In genomic region chr19:33802001-33802400, GRCh38 we compare ENCODE assay signal across 18 cellular contexts.
"Had no signal": no experiment of that assay in that cellular context is flagged by ENCODE, and none has a peak within 500 bp of the region (broad histone marks: within the 10 kb centered on the region; RNA-seq: fewer than 3 reads in every experiment).

No MANE protein-coding gene starts in this region.

- H3K27ac ChIP-seq: colonic mucosa, neutrophil, suprapubic skin, thyroid gland had no signal

- H3K36me3 ChIP-seq: colonic mucosa, neutrophil had no signal

- H3K4me3 ChIP-seq: colonic mucosa, heart left ventricle, suprapubic skin, thyroid gland had no signal

- ATAC-seq: heart left ventricle; left lobe of liver; naive thymus-derived CD4-positive, alpha-beta T cell; stimulated activated naive CD8-positive, alpha-beta T cell treated with anti-CD3 and anti-CD28 coated beads, Interleukin-15, Interleukin-2, amounts not matched to agents 100 U/mL and 50 U/mL, for 24 hours had no signal

- H3K9me3 ChIP-seq: colonic mucosa, heart left ventricle, neutrophil, suprapubic skin, thyroid gland had no signal

- H3K27me3 ChIP-seq: colonic mucosa, thyroid gland had no signal

- DNase-seq: colonic mucosa; dermis blood vessel endothelial cell; erythroblast; foreskin melanocyte; hypothalamus; kidney glomerular epithelial cell; mammary epithelial cell; naive thymus-derived CD4-positive, alpha-beta T cell; nephron progenitor cell; small intestine; stimulated activated CD4-positive, alpha-beta T cell treated with anti-CD3 and anti-CD28 coated beads, Interleukin-12 subunit alpha, Interleukin-12 subunit beta, amount 100 ng/mL, for 4 hours; stimulated activated CD4-positive, alpha-beta T cell treated with anti-CD3 and anti-CD28 coated beads, Interleukin-2, amount 100 ng/mL, for 48 hours; stimulated activated naive CD8-positive, alpha-beta T cell treated with anti-CD3 and anti-CD28 coated beads, Interleukin-15, Interleukin-2, amounts not matched to agents 100 U/mL and 50 U/mL, for 24 hours; thyroid gland had no signal
